9 cellular contexts compared by ENCODE assay signal in genomic region chr7:3168869-3169268, GRCh38.
"Had no signal": no experiment of that assay in that cellular context is flagged by ENCODE, and none has a peak within 500 bp of the region (broad histone marks: within the 10 kb centered on the region; RNA-seq: fewer than 3 reads in every experiment).

No MANE protein-coding gene starts in this region.

- DNase-seq: activated T-cell treated with anti-CD3 and anti-CD28 coated beads, Interleukin-2, amount 50 U/mL, for 24 hours; dermis blood vessel endothelial cell; effector CD8-positive, alpha-beta T cell; foreskin keratinocyte; spleen; stimulated activated CD4-positive, alpha-beta T cell treated with anti-CD3 and anti-CD28 coated beads, Interleukin-4, amount 100 ng/mL, for 24 hours; substantia nigra; T-helper 1 cell; T-helper 9 cell had no signal
